8 cellular contexts compared by ENCODE assay signal in the genomic region with DNA sequence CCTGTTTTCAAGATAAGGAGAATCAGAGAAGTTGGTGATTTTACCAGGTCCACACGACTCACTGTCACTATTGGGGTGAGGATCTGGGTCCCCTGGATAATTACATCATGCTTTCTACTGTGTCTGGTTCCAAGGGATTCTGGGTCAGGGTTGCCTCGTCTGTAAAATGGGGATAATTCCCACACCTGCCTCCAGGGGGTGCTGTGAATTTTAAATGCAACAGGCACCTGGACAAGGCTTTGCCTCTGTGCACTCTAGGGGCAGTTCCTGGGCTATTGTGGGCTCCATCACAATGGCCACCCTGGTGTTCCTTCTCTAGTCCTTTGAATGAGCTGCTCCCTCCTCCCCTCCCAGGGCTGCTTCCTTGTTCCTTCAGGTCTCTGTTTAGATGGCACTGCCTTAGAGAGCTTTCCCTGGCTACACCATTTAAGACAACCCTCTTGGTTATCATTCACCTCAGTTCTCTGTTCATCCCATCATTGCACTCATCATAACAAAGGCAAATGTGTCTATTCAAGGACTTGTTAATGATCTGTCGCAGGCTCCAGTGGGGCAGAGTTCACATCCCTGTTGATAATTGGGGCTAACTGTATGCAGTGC.
DNase-seq lines count a peak whose midpoint lies in the region; ATAC-seq and TF ChIP-seq lines count a peak whose summit lies in the region.

No MANE protein-coding gene starts in this region.

- DNase-seq in NCI-H82 (lab: John Stamatoyannopoulos, UW) (peak; percentile 46), NCI-H82 treated with DMSO at 0.1 percent for 48 hours (lab: John Stamatoyannopoulos, UW; ENCODE audit: unreplicated experiment) (no peak), NB4 (ENCODE audit: low read depth) (peak; percentile 50), activated T-cell treated with anti-CD3 and anti-CD28 coated beads for 24 hours (ENCODE audit: low read depth) (peak; percentile 28), fibroblast of villous mesenchyme (ENCODE audit: low read depth) (peak; percentile 37), retina (peak; percentile 20), cortex of kidney (lab: John Stamatoyannopoulos, UW) (no peak)

- TF ChIP-seq CTCF in NB4 (IDR thresholded peaks at IDR 0.05; ENCODE audit: low read depth, low read length) (peak; percentile 73), fibroblast of villous mesenchyme (IDR thresholded peaks at IDR 0.05; ENCODE audit: insufficient read depth, low read depth, low read length) (peak; percentile 69)

- ATAC-seq in GM21825 (IDR thresholded peaks at IDR 0.05; ENCODE audit: unreplicated experiment): no peak

- H3K4me3 ChIP-seq in NB4 (ENCODE audit: low read depth, low read length) (no peak overlapping the region), fibroblast of villous mesenchyme (ENCODE audit: low read depth, low read length) (no peak overlapping the region)

- TF ChIP-seq POLR2A in NB4 (IDR thresholded peaks at IDR 0.05; ENCODE audit: extremely low read depth, insufficient read length): no peak

Comparison
In these comparisons a context has a peak if more than half of its experiments do, and no peak if none do; other contexts are left out.
1. DNase-seq: peak in NCI-H82 (single experiment), NB4 (single experiment), activated T-cell treated with anti-CD3 and anti-CD28 coated beads for 24 hours (single experiment), fibroblast of villous mesenchyme (single experiment) and retina (single experiment); none in NCI-H82 treated with DMSO at 0.1 percent for 48 hours (single experiment) and cortex of kidney (single experiment).